20 cellular contexts compared by ENCODE assay signal in the genomic region with DNA sequence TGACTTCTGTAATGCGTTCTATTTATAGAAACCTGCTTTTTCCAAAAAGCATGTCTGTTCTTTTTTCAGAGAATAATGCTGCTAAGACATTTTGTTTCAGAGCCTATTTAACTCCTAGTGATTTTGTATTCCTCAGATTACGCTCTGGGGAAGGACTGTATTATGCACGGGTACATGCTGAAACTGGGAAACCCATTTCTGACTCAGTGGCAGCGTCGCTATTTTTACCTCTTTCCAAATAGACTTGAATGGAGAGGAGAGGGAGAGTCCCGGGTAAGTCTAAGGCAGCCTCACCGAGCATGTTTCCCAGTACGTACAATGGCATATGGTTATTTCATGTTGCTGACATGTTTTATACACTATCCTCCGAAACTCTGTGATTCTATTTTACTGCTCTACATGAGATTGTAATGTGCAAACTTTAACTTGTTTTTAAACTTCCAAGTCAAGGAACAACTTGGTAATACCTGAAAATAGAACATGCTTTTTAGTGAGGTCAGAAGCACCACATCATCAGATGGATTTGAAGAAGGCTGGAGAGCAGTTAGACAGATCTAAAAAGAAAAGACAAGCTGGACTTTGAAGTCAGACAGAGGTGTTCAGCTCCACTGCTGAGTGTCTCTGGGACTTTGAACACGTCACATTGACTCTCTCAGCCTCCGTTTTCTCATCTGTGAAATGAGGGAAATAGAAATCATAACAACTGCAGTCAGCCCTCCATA. TPM values are rescaled to one million over a fixed set of nuclear protein-coding genes. Genes with fewer than 3 reads are reported as not detected.
DNase-seq lines count a peak whose midpoint lies in the region; ATAC-seq, FAIRE-seq and TF ChIP-seq lines count a peak whose summit lies in the region.
"Had no signal": no experiment of that assay in that cellular context is flagged by ENCODE, and none has a peak within 500 bp of the region (broad histone marks: within the 10 kb centered on the region; RNA-seq: fewer than 3 reads in every experiment).

No MANE protein-coding gene starts in this region.

- TF ChIP-seq EP300 in HepG2 (IDR thresholded peaks at IDR 0.05; ENCODE audit: low read depth in 2 of 2, low read length in 2 of 2) (no peak), HepG2 (CRISPR knock-in tag; IDR thresholded peaks at IDR 0.05; ENCODE audit: borderline replicate concordance) (no peak)

- no peaks in the 10 kb centered on the region for H3K27me3 ChIP-seq in HepG2 (ENCODE audit: control insufficient read depth in 1 of 2, insufficient read depth in 2 of 2, low read length in 2 of 2)
- H3K27me3 ChIP-seq in right lobe of liver: no peaks in the 10 kb centered on the region
- H3K27me3 ChIP-seq in rectal smooth muscle tissue (ENCODE audit: control insufficient read depth, insufficient read depth, low read length): no peaks in the 10 kb centered on the region

- peaks cover 7% of the 10 kb centered on the region for H3K4me1 ChIP-seq in HepG2 (ENCODE audit: insufficient read depth, low read length)
- H3K4me1 ChIP-seq in right lobe of liver: no peaks in the 10 kb centered on the region
- no peaks in the 10 kb centered on the region for H3K4me1 ChIP-seq in rectal smooth muscle tissue (ENCODE audit: control insufficient read depth, insufficient read depth, low read length)

- ATAC-seq in HepG2 (no peak), right lobe of liver (no peak), HG02981 (IDR thresholded peaks at IDR 0.05; ENCODE audit: unreplicated experiment) (no peak)
- ATAC-seq: K562 had no signal

- no peak overlapping the region for H3K27ac ChIP-seq in HepG2 (ENCODE audit: extremely low read length, insufficient read depth, low read length)
- H3K27ac ChIP-seq in right lobe of liver: no peak overlapping the region
- H3K27ac ChIP-seq in coronary artery: peak overlapping the region; percentile 1 to 38
- H3K27ac ChIP-seq in rectal smooth muscle tissue (ENCODE audit: low read depth, low read length): peak overlapping the region; percentile 6
- H3K27ac ChIP-seq: C4-2B had no signal

- peaks cover 2 to 13% of the 10 kb centered on the region in 2 experiments; a peak in 3 of 5 replicates for H3K36me3 ChIP-seq in HepG2 (replicated peaks in 1 of 2; ENCODE audit: control insufficient read depth in 1 of 2, insufficient read depth in 2 of 2, low read length in 2 of 2)
- H3K36me3 ChIP-seq in right lobe of liver: no peaks in the 10 kb centered on the region
- H3K36me3 ChIP-seq in rectal smooth muscle tissue (ENCODE audit: control insufficient read depth, insufficient read depth, low read length): peaks cover 4% of the 10 kb centered on the region

- H3K9me3 ChIP-seq in HepG2 (ENCODE audit: low read length): no peaks in the 10 kb centered on the region
- no peaks in the 10 kb centered on the region for H3K9me3 ChIP-seq in right lobe of liver

- no TSS peak for BruUV-seq in HepG2 (replicated peaks; lab: Mats Ljungman, UMichigan)

- POLR2A ChIA-PET in HepG2 (lab: Yijun Ruan, JAX): no interaction called here

- no peak for TF ChIP-seq RAD21 in HepG2 (CRISPR knock-in tag; IDR thresholded peaks at IDR 0.05)

- 95% methylated on average over 11 of the region's 11 CpGs for WGBS in HepG2 (ENCODE audit: low lambda C conversion rate)
- 84% methylated on average over 10 of the region's 11 CpGs for WGBS in right lobe of liver (ENCODE audit: insufficient coverage, low coverage, low lambda C conversion rate, missing lambda C conversion rate)

- TF ChIP-seq CTCF in HepG2 (CRISPR knock-in tag; IDR thresholded peaks at IDR 0.05) (no peak), right lobe of liver (IDR thresholded peaks at IDR 0.05) (no peak), coronary artery (IDR thresholded peaks at IDR 0.05) (no peak), foreskin fibroblast (IDR thresholded peaks at IDR 0.05; ENCODE audit: low read depth, low read length) (no peak)

- TF ChIP-seq POLR2A in HepG2 (IDR thresholded peaks at IDR 0.05; ENCODE audit: insufficient read depth in 1 of 2, low read depth in 2 of 2, low read length in 2 of 2): no peak
- TF ChIP-seq POLR2A in right lobe of liver (IDR thresholded peaks at IDR 0.05): no peak

- H3K79me2 ChIP-seq in HepG2 (ENCODE audit: insufficient read depth, low read length): no peaks in the 10 kb centered on the region

- CTCF ChIA-PET in HepG2 (lab: Yijun Ruan, JAX; ENCODE audit: low intra/inter-chr PET ratio, low total read pairs): no interaction called here

- in situ Hi-C loops in HepG2 (cut with HindIII; ENCODE audit: extremely low pct_ligation_motif_present, low pct_unique_long_range_greater_than_20kb): no loop called here

- H3K9ac ChIP-seq in HepG2 (ENCODE audit: insufficient read depth, low read depth, low read length) (no peak overlapping the region), rectal smooth muscle tissue (ENCODE audit: low read length) (no peak overlapping the region)

- H2AFZ ChIP-seq in HepG2 (ENCODE audit: low read length): no peak overlapping the region

- H3K4me2 ChIP-seq in HepG2 (ENCODE audit: low read depth, low read length): no peak overlapping the region

- FAIRE-seq in HepG2 (lab: Jason Lieb, UNC): peak; percentile 12
- FAIRE-seq: D721Med, GM12891, K562 had no signal

- H4K20me1 ChIP-seq in HepG2 (ENCODE audit: insufficient read depth, low read length): no peaks in the 10 kb centered on the region

- H3K4me3 ChIP-seq in HepG2 (replicated peaks in 1 of 3; ENCODE audit: insufficient read depth in 1 of 3, low read depth in 2 of 3, low read length in 3 of 3): no peak overlapping the region
- no peak overlapping the region for H3K4me3 ChIP-seq in right lobe of liver
- H3K4me3 ChIP-seq in coronary artery: peak overlapping the region; percentile 32
- no peak overlapping the region for H3K4me3 ChIP-seq in rectal smooth muscle tissue (ENCODE audit: low read length)
- no peak overlapping the region for H3K4me3 ChIP-seq in foreskin fibroblast (ENCODE audit: low read depth in 1 of 2, low read length in 2 of 2)
- H3K4me3 ChIP-seq: K562 had no signal

- DNase-seq in HepG2 (ENCODE audit: low spot score) (no peak), right lobe of liver (no peak), coronary artery (ENCODE audit: low spot score) (no peak), ureter (ENCODE audit: low spot score) (no peak), foreskin fibroblast (no peak)
- DNase-seq: ACHN, NCI-H187, NCI-H2107, NCI-H2227 treated with DMSO at 0.1 percent for 48 hours, NCI-H510A treated with DMSO at 0.1 percent for 48 hours, NCI-H82, RPMI8226, SHP77 treated with DMSO at 0.1 percent for 48 hours had no signal

- intact Hi-C loops in HepG2 (cut with micrococcal nuclease; ENCODE audit: unreplicated experiment): no loop called here
- intact Hi-C loops in right lobe of liver (cut with DNase I): no loop called here

TF ChIP-seq in HepG2, 621 proteins besides CTCF, POLR2A, EP300 and RAD21:
- peak; percentile 52; the same call in 1 of the 2 replicates for TF ChIP-seq ZNF629 (CRISPR knock-in tag; conservative IDR thresholded peaks at IDR 0.05)
- no peak for TF ChIP-seq NR2C2 (CRISPR knock-in tag; IDR thresholded peaks at IDR 0.05; ENCODE audit: borderline replicate concordance)
- TF ChIP-seq HNF4A (CRISPR knock-in tag; IDR thresholded peaks at IDR 0.05): peak; percentile 33; the same call in 1 of the 2 replicates

RNA-seq across cellular contexts. Expression of gene MYO18B, which starts 23.7 kb away (rescaled TPM):
- 0.04 TPM in 1 of 2 replicates, not detected in the other for total RNA-seq in HepG2 (2016; rRNA removed; fragmentation: Illumina TruSeq; extraction: Trizol)
- total RNA-seq in HepG2 (2016; cell fraction: cytosol; rRNA removed; fragmentation: Illumina TruSeq; extraction: Trizol; ENCODE audit: low read depth): not detected in 2 replicates
- 0.04 TPM in 1 of 2 replicates, not detected in the other for total RNA-seq in HepG2 (2016; cell fraction: insoluble cytoplasmic fraction; rRNA removed; fragmentation: Illumina TruSeq; extraction: Trizol)
- total RNA-seq in HepG2 (2016; cell fraction: membrane; rRNA removed; fragmentation: Illumina TruSeq; extraction: Trizol): 0.17 TPM in 1 of 2 replicates, not detected in the other
- 0.06 TPM in 1 of 2 replicates, not detected in the other for total RNA-seq in HepG2 (2016; cell fraction: nucleus; rRNA removed; fragmentation: Illumina TruSeq; extraction: Trizol)
- polyA plus RNA-seq in HepG2 (2011; rRNA removed): 0.01 and 0.22 TPM in 2 replicates
- polyA plus RNA-seq in HepG2 (2011; cell fraction: cytosol; rRNA removed): 0.01 and 0.06 TPM in 2 replicates
- 0.32 and 0.33 TPM in 2 replicates for polyA plus RNA-seq in HepG2 (2011; cell fraction: nucleus; rRNA removed)
- 0.07 and 0.23 TPM in 2 replicates for polyA plus RNA-seq in HepG2 (2012)
- not detected in 2 replicates for polyA plus RNA-seq in HepG2 (2016; cell fraction: cytosol; fragmentation: Illumina TruSeq; extraction: Trizol; ENCODE audit: low read depth)
- 0.03 TPM in 1 of 2 replicates, not detected in the other for polyA plus RNA-seq in HepG2 (2016; cell fraction: insoluble cytoplasmic fraction; fragmentation: Illumina TruSeq; extraction: Trizol; ENCODE audit: low read depth)
- not detected in 2 replicates for polyA plus RNA-seq in HepG2 (2016; cell fraction: membrane; fragmentation: Illumina TruSeq; extraction: Trizol; ENCODE audit: low read depth)
- polyA plus RNA-seq in HepG2 (2016; cell fraction: nucleus; fragmentation: Illumina TruSeq; extraction: Trizol; ENCODE audit: insufficient read depth, low read depth): not detected in 2 replicates
- 0.05 and 0.08 TPM in 2 replicates for polyA minus RNA-seq in HepG2 (2011; rRNA and poly(A)+ RNA removed; ENCODE audit: low replicate concordance)
- not detected in 2 replicates for polyA minus RNA-seq in HepG2 (2011; cell fraction: cytosol; rRNA and poly(A)+ RNA removed)
- polyA minus RNA-seq in HepG2 (2011; cell fraction: nucleus; rRNA and poly(A)+ RNA removed): 0.13 and 0.99 TPM in 2 replicates
- total RNA-seq in right lobe of liver: under 1 TPM in 5 of 6 experiments, not detected in 1; 0.04 to 0.56 (median 0.07) TPM
- total RNA-seq in ureter: 0.34 TPM
- total RNA-seq: H4 had no signal

Comparison
In these comparisons a context has a peak if more than half of its experiments do, and no peak if none do; other contexts are left out.
1. H3K27ac ChIP-seq: peak in coronary artery (2 of 2) and rectal smooth muscle tissue (single experiment); none in HepG2 (single experiment) and right lobe of liver (0 of 3).